Comparison of ENCODE assay signal across 9 cellular contexts in the genomic region with DNA sequence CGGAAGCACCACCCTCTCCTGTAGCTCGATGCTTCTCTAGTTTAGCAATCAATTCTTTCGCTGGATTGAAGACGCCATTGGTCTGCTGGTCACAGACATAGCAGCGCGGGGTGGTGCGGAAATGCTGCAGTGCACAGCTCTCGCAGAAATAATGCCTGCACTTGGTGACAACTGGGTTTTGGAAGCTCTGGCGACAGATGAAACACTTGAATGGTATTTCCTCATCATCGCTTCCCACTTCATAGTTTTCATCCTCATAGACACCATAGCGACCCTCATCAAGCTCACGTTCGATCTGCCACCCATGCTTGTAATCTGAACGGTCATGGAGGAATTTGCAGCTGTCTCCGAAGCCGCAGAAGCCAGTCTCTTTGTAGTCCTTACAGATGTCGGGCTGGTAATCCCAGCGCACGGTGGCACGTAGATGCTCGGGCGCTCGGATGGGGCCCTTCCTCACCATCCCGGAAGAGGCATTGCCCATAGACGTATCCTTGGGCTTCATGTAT. TPM values are rescaled to one million over a fixed set of nuclear protein-coding genes. Genes with fewer than 3 reads are reported as not detected.
DNase-seq lines count a peak whose midpoint lies in the region; ATAC-seq and TF ChIP-seq lines count a peak whose summit lies in the region.
"Had no signal": no experiment of that assay in that cellular context is flagged by ENCODE, and none has a peak within 500 bp of the region (broad histone marks: within the 10 kb centered on the region; RNA-seq: fewer than 3 reads in every experiment).

No MANE protein-coding gene starts in this region.

- H3K27me3 Mint-ChIP-seq in T-helper 2 cell treated with Interferon-gamma antibody and Interleukin-4, amounts not matched to agents 5 μg/mL and 100 μg/mL, for 36 hours (ENCODE audit: low read depth): no peaks in the 10 kb centered on the region
- H3K27me3 Mint-ChIP-seq in chondrocyte (ENCODE audit: low read depth): no peaks in the 10 kb centered on the region
- no peaks in the 10 kb centered on the region for H3K27me3 Mint-ChIP-seq in stimulated activated naive B cell treated with anti-CD40 and anti-IgM and Interleukin-4, amounts not matched to agents 10 μg/mL and 1 μg/mL and 100 μg/mL, for 72 hours

- peak; percentile 16 for DNase-seq in NCI-H345 (lab: John Stamatoyannopoulos, UW)
- DNase-seq in NCI-H345 treated with DMSO at 0.1 percent for 48 hours (lab: John Stamatoyannopoulos, UW; ENCODE audit: unreplicated experiment): no peak
- peak; percentile 16 for DNase-seq in T-helper 2 cell treated with Interferon-gamma antibody and Interleukin-4, amounts not matched to agents 5 μg/mL and 100 μg/mL, for 36 hours (ENCODE audit: low spot score)
- DNase-seq in chondrocyte (ENCODE audit: low spot score): no peak
- peak; percentile 36 for DNase-seq in left kidney (ENCODE audit: low read depth, low spot score)
- DNase-seq in stimulated activated naive B cell treated with anti-CD40 and anti-IgM and Interleukin-4, amounts not matched to agents 10 μg/mL and 1 μg/mL and 100 μg/mL, for 72 hours: peak; percentile 6

- peaks cover 8% of the 10 kb centered on the region for H3K4me1 Mint-ChIP-seq in T-helper 2 cell treated with Interferon-gamma antibody and Interleukin-4, amounts not matched to agents 5 μg/mL and 100 μg/mL, for 36 hours (ENCODE audit: low read depth)
- peaks cover 18% of the 10 kb centered on the region for H3K4me1 Mint-ChIP-seq in chondrocyte (ENCODE audit: low read depth)
- H3K4me1 Mint-ChIP-seq in stimulated activated naive B cell treated with anti-CD40 and anti-IgM and Interleukin-4, amounts not matched to agents 10 μg/mL and 1 μg/mL and 100 μg/mL, for 72 hours: peaks cover 5 to 6% of the 10 kb centered on the region in 2 donors

- H3K4me3 Mint-ChIP-seq in T-helper 2 cell treated with Interferon-gamma antibody and Interleukin-4, amounts not matched to agents 5 μg/mL and 100 μg/mL, for 36 hours: peak overlapping the region; percentile 94
- peak overlapping the region; percentile 86 for H3K4me3 Mint-ChIP-seq in chondrocyte (ENCODE audit: unreplicated experiment)
- H3K4me3 Mint-ChIP-seq in stimulated activated naive B cell treated with anti-CD40 and anti-IgM and Interleukin-4, amounts not matched to agents 10 μg/mL and 1 μg/mL and 100 μg/mL, for 72 hours: peak overlapping the region; percentile 87 to 99

- H3K9me3 Mint-ChIP-seq in T-helper 2 cell treated with Interferon-gamma antibody and Interleukin-4, amounts not matched to agents 5 μg/mL and 100 μg/mL, for 36 hours: no peaks in the 10 kb centered on the region
- H3K9me3 Mint-ChIP-seq in chondrocyte (ENCODE audit: low read depth): no peaks in the 10 kb centered on the region
- H3K9me3 Mint-ChIP-seq in stimulated activated naive B cell treated with anti-CD40 and anti-IgM and Interleukin-4, amounts not matched to agents 10 μg/mL and 1 μg/mL and 100 μg/mL, for 72 hours: no peaks in the 10 kb centered on the region

- no peak for TF ChIP-seq CTCF in chondrocyte (IDR thresholded peaks at IDR 0.05)

- ATAC-seq in HG03342 (IDR thresholded peaks at IDR 0.05; ENCODE audit: unreplicated experiment) (peak; percentile 10), HG03378 (IDR thresholded peaks at IDR 0.05; ENCODE audit: unreplicated experiment) (no peak)
- peak; percentile 22 to 30 for ATAC-seq in stimulated activated naive B cell treated with anti-CD40 and anti-IgM and Interleukin-4, amounts not matched to agents 10 μg/mL and 1 μg/mL and 100 μg/mL, for 72 hours (replicated peaks)

- peaks cover 18% of the 10 kb centered on the region for H3K36me3 Mint-ChIP-seq in T-helper 2 cell treated with Interferon-gamma antibody and Interleukin-4, amounts not matched to agents 5 μg/mL and 100 μg/mL, for 36 hours (ENCODE audit: low read depth)
- peaks cover 1% of the 10 kb centered on the region for H3K36me3 Mint-ChIP-seq in chondrocyte (ENCODE audit: low read depth)
- peaks cover 5 to 13% of the 10 kb centered on the region in 2 donors for H3K36me3 Mint-ChIP-seq in stimulated activated naive B cell treated with anti-CD40 and anti-IgM and Interleukin-4, amounts not matched to agents 10 μg/mL and 1 μg/mL and 100 μg/mL, for 72 hours

- H3K27ac Mint-ChIP-seq in T-helper 2 cell treated with Interferon-gamma antibody and Interleukin-4, amounts not matched to agents 5 μg/mL and 100 μg/mL, for 36 hours: peak overlapping the region; percentile 99
- peak overlapping the region; percentile 96 for H3K27ac Mint-ChIP-seq in chondrocyte (ENCODE audit: unreplicated experiment)
- H3K27ac Mint-ChIP-seq in stimulated activated naive B cell treated with anti-CD40 and anti-IgM and Interleukin-4, amounts not matched to agents 10 μg/mL and 1 μg/mL and 100 μg/mL, for 72 hours: peak overlapping the region; percentile 92

RNA-seq across cellular contexts. Expression of gene RNF113A, which starts 0.9 kb away (rescaled TPM):
- 12.7 to 17.4 TPM (median 14.8 TPM) in 3 replicates for total RNA-seq in chondrocyte

RNA-seq across cellular contexts. Expression of gene NDUFA1, which starts 1.0 kb away (rescaled TPM):
- 76.8 to 86.5 TPM (median 77.5 TPM) in 3 replicates for total RNA-seq in chondrocyte

RNA-seq across cellular contexts. Expression of gene UPF3B, which starts 17.9 kb away (rescaled TPM):
- 6.3 to 7.8 TPM (median 7.2 TPM) in 3 replicates for total RNA-seq in chondrocyte

RNA-seq across cellular contexts. Expression of gene AKAP14, which starts 25.0 kb away (rescaled TPM):
- total RNA-seq in chondrocyte: not detected in 3 replicates
- total RNA-seq: glomerular endothelial cell had no signal

Comparison
In these comparisons a context has a peak if more than half of its experiments do, and no peak if none do; other contexts are left out.
1. DNase-seq: peak in NCI-H345 (single experiment), T-helper 2 cell treated with Interferon-gamma antibody and Interleukin-4, amounts not matched to agents 5 μg/mL and 100 μg/mL, for 36 hours (single experiment), left kidney (single experiment) and stimulated activated naive B cell treated with anti-CD40 and anti-IgM and Interleukin-4, amounts not matched to agents 10 μg/mL and 1 μg/mL and 100 μg/mL, for 72 hours (single experiment); none in NCI-H345 treated with DMSO at 0.1 percent for 48 hours (single experiment) and chondrocyte (single experiment).
2. Peak in every context shown above with its lines, with median percentiles within 50 percentile points of each other: H3K27ac Mint-ChIP-seq and H3K4me3 Mint-ChIP-seq.